ENCODE assay signal across 11 cellular contexts in genomic region chr1:194024659-194025058, GRCh38.
A peak's percentile ranks its signal among the peaks of the same experiment; 100 is the strongest.
DNase-seq lines count a peak whose midpoint lies in the region; TF ChIP-seq lines count a peak whose summit lies in the region.
"Had no signal": no experiment of that assay in that cellular context is flagged by ENCODE, and none has a peak within 500 bp of the region (broad histone marks: within the 10 kb centered on the region; RNA-seq: fewer than 3 reads in every experiment).

No MANE protein-coding gene starts in this region.

- H2AK5ac ChIP-seq in H9 (ENCODE audit: insufficient read length, low read length) (no peak overlapping the region), trophoblast cell (ENCODE audit: low read length) (no peak overlapping the region)

- H3K9ac ChIP-seq in BLaER1 treated with 17β-estradiol and CSF1 and Interleukin-3, amounts not matched to agents 10 nM and 100 nM: no peak overlapping the region
- H3K9ac ChIP-seq in H9 (ENCODE audit: extremely low read depth, insufficient read length, low read length) (no peak overlapping the region), trophoblast cell (ENCODE audit: low read length) (no peak overlapping the region)

- H2BK15ac ChIP-seq in H9 (ENCODE audit: low read depth, low read length): no peak overlapping the region

- H4K20me1 ChIP-seq in BLaER1 treated with 17β-estradiol and CSF1 and Interleukin-3, amounts not matched to agents 10 nM and 100 nM: no peaks in the 10 kb centered on the region
- no peaks in the 10 kb centered on the region for H4K20me1 ChIP-seq in H9 (ENCODE audit: control insufficient read depth, insufficient read depth, insufficient read length)

- H3K27me3 Mint-ChIP-seq in H9 (ENCODE audit: low read depth): no peaks in the 10 kb centered on the region
- H3K27me3 Mint-ChIP-seq: CD4-positive, alpha-beta T cell had no signal

- H3K23ac ChIP-seq in H9 (ENCODE audit: insufficient read length, low read depth, low read length) (no peak overlapping the region), trophoblast cell (ENCODE audit: low read length) (no peak overlapping the region)

- H3K79me2 ChIP-seq in H9 (ENCODE audit: insufficient read depth, low read length) (no peaks in the 10 kb centered on the region), trophoblast cell (ENCODE audit: control insufficient read depth, insufficient read depth, low read length, poor library complexity) (no peaks in the 10 kb centered on the region)

- H2BK12ac ChIP-seq in H9 (ENCODE audit: insufficient read length, low read depth, low read length) (no peak overlapping the region), trophoblast cell (ENCODE audit: low read length) (no peak overlapping the region)

- no peak for TF ChIP-seq CTCF in H9 (conservative IDR thresholded peaks at IDR 0.05)

- H2AFZ ChIP-seq in H9 (ENCODE audit: low read length): no peak overlapping the region
- no peak overlapping the region for H2AFZ ChIP-seq in trophoblast cell (ENCODE audit: insufficient read depth, low read length, poor library complexity)

- H3K79me1 ChIP-seq in H9 (ENCODE audit: insufficient read depth, low read depth, low read length, poor library complexity, severe bottlenecking) (no peaks in the 10 kb centered on the region), trophoblast cell (ENCODE audit: low read length) (no peaks in the 10 kb centered on the region)

- in situ Hi-C loops in SK-MEL-5 (cut with HindIII; ENCODE audit: low pct_unique_long_range_greater_than_20kb, low sequenced_read_pairs): no loop called here

- H3K27ac Mint-ChIP-seq in H9: no peak overlapping the region
- H3K27ac Mint-ChIP-seq: CD4-positive, alpha-beta T cell; mesothelial cell of epicardium had no signal

- H4K91ac ChIP-seq in H9 (ENCODE audit: insufficient read length, low read depth, low read length) (no peak overlapping the region), trophoblast cell (ENCODE audit: low read depth, low read length) (no peak overlapping the region)

- H4K8ac ChIP-seq in H9 (replicated peaks; ENCODE audit: insufficient read length, low read depth, low read length): no peak overlapping the region
- H4K8ac ChIP-seq in trophoblast cell (ENCODE audit: low read depth, low read length): no peak overlapping the region

- H3K14ac ChIP-seq in H9 (ENCODE audit: insufficient read depth, low read length) (no peak overlapping the region), trophoblast cell (ENCODE audit: low read length) (no peak overlapping the region)

- H3K4me3 ChIP-seq in BLaER1 treated with 17β-estradiol and CSF1 and Interleukin-3, amounts not matched to agents 10 nM and 100 nM: no peak overlapping the region
- no peak overlapping the region for H3K4me3 ChIP-seq in trophoblast cell (ENCODE audit: low read depth, low read length)
- H3K4me3 ChIP-seq: right lobe of liver had no signal

- H2BK120ac ChIP-seq in H9 (ENCODE audit: low read depth, low read length, poor library complexity, severe bottlenecking): no peak overlapping the region
- H2BK120ac ChIP-seq in trophoblast cell (ENCODE audit: insufficient read depth, low read length, poor library complexity): no peak overlapping the region

- H3T11ph ChIP-seq in H9 (ENCODE audit: low read length): no peak overlapping the region

- peak overlapping the region in 6 of 11 experiments; percentile 5 to 60 (median 30); a peak in 6 of 22 replicates for H3K4me2 ChIP-seq in BLaER1 treated with 17β-estradiol and CSF1 and Interleukin-3, amounts not matched to agents 10 nM and 100 nM
- H3K4me2 ChIP-seq in H9 (ENCODE audit: insufficient read depth, insufficient read length, low read length) (no peak overlapping the region), trophoblast cell (ENCODE audit: low read length) (no peak overlapping the region)

- H3K56ac ChIP-seq in H9 (ENCODE audit: insufficient read length, low read depth, low read length): no peak overlapping the region

- WGBS in H9 (ENCODE audit: extremely low coverage, insufficient read length, low lambda C conversion rate): no CpG with 5 or more reads among the region's 2 CpGs
- WGBS in trophoblast cell (ENCODE audit: extremely low coverage, insufficient coverage, insufficient read length): no CpG with 5 or more reads among the region's 2 CpGs

- H3K9me3 Mint-ChIP-seq in H9: peaks cover 2% of the 10 kb centered on the region in 2 experiments; a peak in 3 of 5 replicates

- H3K27ac ChIP-seq in BLaER1 treated with 17β-estradiol and CSF1 and Interleukin-3, amounts not matched to agents 10 nM and 100 nM: no peak overlapping the region
- no peak overlapping the region for H3K27ac ChIP-seq in H9 (ENCODE audit: insufficient read length, low read depth, low read length)
- H3K27ac ChIP-seq in trophoblast cell (ENCODE audit: low read depth, low read length): no peak overlapping the region
- H3K27ac ChIP-seq: right lobe of liver had no signal

- H3K4ac ChIP-seq in H9 (ENCODE audit: low read depth, low read length): no peak overlapping the region
- no peak overlapping the region for H3K4ac ChIP-seq in trophoblast cell (ENCODE audit: low read depth, low read length)

- peaks cover 0 to 5% (median 0%) of the 10 kb centered on the region in 11 experiments; a peak in 2 of 22 replicates for H3K9me3 ChIP-seq in BLaER1 treated with 17β-estradiol and CSF1 and Interleukin-3, amounts not matched to agents 10 nM and 100 nM (replicated peaks in 1 of 11)
- H3K9me3 ChIP-seq in H9 (ENCODE audit: control insufficient read depth, low read depth, low read length) (no peaks in the 10 kb centered on the region), trophoblast cell (ENCODE audit: insufficient read depth, low read depth, low read length) (no peaks in the 10 kb centered on the region)
- H3K9me3 ChIP-seq: right lobe of liver had no signal

- H4K12ac ChIP-seq in trophoblast cell (ENCODE audit: low read depth, low read length): no peak overlapping the region

- H3K27me3 ChIP-seq in BLaER1 treated with 17β-estradiol and CSF1 and Interleukin-3, amounts not matched to agents 10 nM and 100 nM: peaks cover 0 to 42% (median 0%) of the 10 kb centered on the region in 11 experiments; a peak in 5 of 22 replicates
- no peaks in the 10 kb centered on the region for H3K27me3 ChIP-seq in H9 (ENCODE audit: insufficient read depth, low read length)
- H3K27me3 ChIP-seq in trophoblast cell (ENCODE audit: insufficient read depth, low read length): no peaks in the 10 kb centered on the region
- H3K27me3 ChIP-seq: right lobe of liver had no signal

- H2BK5ac ChIP-seq in H9 (ENCODE audit: insufficient read length, low read length) (no peak overlapping the region), trophoblast cell (ENCODE audit: low read depth, low read length, poor library complexity) (no peak overlapping the region)

- H3K36me3 ChIP-seq in BLaER1 treated with 17β-estradiol and CSF1 and Interleukin-3, amounts not matched to agents 10 nM and 100 nM: no peaks in the 10 kb centered on the region
- H3K36me3 ChIP-seq in trophoblast cell (ENCODE audit: control insufficient read depth in 1 of 2, insufficient read depth in 2 of 2, low read length in 2 of 2): no peaks in the 10 kb centered on the region
- H3K36me3 ChIP-seq: right lobe of liver had no signal

- H3K4me1 Mint-ChIP-seq in H9: no peaks in the 10 kb centered on the region

- H3K23me2 ChIP-seq in H9 (ENCODE audit: insufficient read length, low read depth, low read length, poor library complexity, severe bottlenecking): no peaks in the 10 kb centered on the region

- peaks cover 0 to 7% (median 0%) of the 10 kb centered on the region in 3 experiments; a peak in 1 of 7 replicates for H3K36me3 Mint-ChIP-seq in H9 (ENCODE audit: insufficient read depth in 1 of 3, low read depth in 3 of 3)
- H3K36me3 Mint-ChIP-seq: mesothelial cell of epicardium had no signal

- H2BK20ac ChIP-seq in H9 (ENCODE audit: low read depth, low read length, poor library complexity, severe bottlenecking): no peak overlapping the region

- no peak overlapping the region for H3K4me3 Mint-ChIP-seq in H9
- H3K4me3 Mint-ChIP-seq: CD4-positive, alpha-beta T cell; mesothelial cell of epicardium had no signal

- peaks cover 0 to 10% (median 2%) of the 10 kb centered on the region in 10 experiments; a peak in 6 of 20 replicates for H3K4me1 ChIP-seq in BLaER1 treated with 17β-estradiol and CSF1 and Interleukin-3, amounts not matched to agents 10 nM and 100 nM
- no peaks in the 10 kb centered on the region for H3K4me1 ChIP-seq in H9 (ENCODE audit: insufficient read depth, low read length)
- H3K4me1 ChIP-seq in trophoblast cell (ENCODE audit: control insufficient read depth in 1 of 2, insufficient read depth in 2 of 2, low read length in 2 of 2): no peaks in the 10 kb centered on the region

- peak; percentile 74 for DNase-seq in HS-5 (ENCODE audit: low read depth)
- DNase-seq in SK-MEL-5 (ENCODE audit: low read depth, low spot score): peak; percentile 87
- peak; percentile 45 for DNase-seq in fibroblast of peridontal ligament (ENCODE audit: extremely low read depth)
- no peak for DNase-seq in H9
- no peak for DNase-seq in trophoblast cell
- DNase-seq in NCI-H146 treated with DMSO at 0.1 percent for 48 hours (lab: John Stamatoyannopoulos, UW; ENCODE audit: unreplicated experiment): no peak
- no peak for DNase-seq in DMS79 treated with DMSO at 0.1 percent for 48 hours (lab: John Stamatoyannopoulos, UW)
- DNase-seq: CD4-positive, alpha-beta T cell; right lobe of liver had no signal

- H3K18ac ChIP-seq in H9 (ENCODE audit: insufficient read length, low read depth, low read length) (no peak overlapping the region), trophoblast cell (ENCODE audit: low read length) (no peak overlapping the region)

- no peak overlapping the region for H4K5ac ChIP-seq in H9 (ENCODE audit: insufficient read length, low read depth, low read length)

Comparison
In these comparisons a context has a peak if more than half of its experiments do, and no peak if none do; other contexts are left out.
1. H3K4me2 ChIP-seq: peak in BLaER1 treated with 17β-estradiol and CSF1 and Interleukin-3, amounts not matched to agents 10 nM and 100 nM (6 of 11); none in H9 (single experiment) and trophoblast cell (single experiment).
2. DNase-seq: peak in HS-5 (single experiment), SK-MEL-5 (single experiment) and fibroblast of peridontal ligament (single experiment); none in H9 (single experiment), trophoblast cell (0 of 2), NCI-H146 treated with DMSO at 0.1 percent for 48 hours (single experiment) and DMS79 treated with DMSO at 0.1 percent for 48 hours (single experiment).